13 cellular contexts compared by ENCODE assay signal in the genomic region with DNA sequence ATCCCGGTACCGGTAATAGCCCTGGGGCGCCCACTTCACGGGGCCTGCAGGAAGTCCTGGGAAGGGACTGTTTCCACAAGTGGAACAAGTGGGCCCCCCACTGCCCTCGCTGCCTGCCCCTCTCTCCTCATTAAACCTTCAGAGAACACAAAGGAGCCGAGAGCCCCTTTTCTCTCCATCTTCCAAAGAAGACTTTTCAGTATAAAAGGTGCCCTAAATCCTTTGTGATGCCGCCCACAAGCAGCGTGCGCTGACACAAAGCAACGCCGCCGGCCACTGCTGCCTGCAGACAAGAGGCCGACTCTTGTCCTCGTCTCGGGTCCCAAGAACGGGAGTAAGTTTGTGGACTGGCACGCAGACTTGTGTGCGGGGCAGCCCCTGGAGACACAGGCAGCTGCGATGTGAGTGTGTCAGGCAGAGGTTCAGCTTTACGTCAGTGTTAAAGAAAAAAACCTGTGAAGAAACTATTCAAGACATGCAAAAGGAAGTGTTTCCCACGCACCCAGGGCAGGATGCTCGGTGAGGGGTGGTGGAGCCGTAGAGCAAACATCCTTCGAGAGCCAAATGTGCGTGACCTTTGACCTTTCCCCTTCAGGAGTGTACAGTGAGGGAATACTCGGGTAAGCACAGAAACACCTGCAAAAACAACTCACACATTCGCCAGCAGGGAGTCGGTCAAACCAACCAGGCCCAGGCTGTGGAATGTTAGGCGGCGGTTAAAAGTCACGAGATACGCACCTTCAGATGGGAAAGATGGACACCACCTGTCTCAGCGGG.
DNase-seq lines count a peak whose midpoint lies in the region; TF ChIP-seq lines count a peak whose summit lies in the region.
"Had no signal": no experiment of that assay in that cellular context is flagged by ENCODE, and none has a peak within 500 bp of the region (broad histone marks: within the 10 kb centered on the region; RNA-seq: fewer than 3 reads in every experiment).

No MANE protein-coding gene starts in this region.

- H3K27ac Mint-ChIP-seq in activated naive CD4-positive, alpha-beta T cell treated with anti-CD3 and anti-CD28 coated beads for 36 hours, result peak overlapping the region; percentile 41
- H3K27ac Mint-ChIP-seq in endodermal cell, result no peak overlapping the region

- H3K9me3 Mint-ChIP-seq in activated naive CD4-positive, alpha-beta T cell treated with anti-CD3 and anti-CD28 coated beads for 36 hours, result no peaks in the 10 kb centered on the region
- no peaks in the 10 kb centered on the region for H3K9me3 Mint-ChIP-seq in endodermal cell

- H3K9me3 ChIP-seq in endodermal cell (ENCODE audit: control insufficient read depth, low read length) (no peaks in the 10 kb centered on the region), esophagus muscularis mucosa (no peaks in the 10 kb centered on the region)
- H3K9me3 ChIP-seq: lower lobe of right lung, ovary, Peyer's patch had no signal

- no peaks in the 10 kb centered on the region for H3K4me1 ChIP-seq in endodermal cell (ENCODE audit: control insufficient read depth, insufficient read depth, low read length)
- H3K4me1 ChIP-seq in esophagus muscularis mucosa, result peaks cover 6 to 27% (median 21%) of the 10 kb centered on the region in 4 donors
- H3K4me1 ChIP-seq: lower lobe of right lung had no signal

- no peak overlapping the region for H3K9ac ChIP-seq in endodermal cell (ENCODE audit: extremely low read depth, low read length, poor library complexity, severe bottlenecking)

- peaks cover 17% of the 10 kb centered on the region for H3K27me3 Mint-ChIP-seq in activated naive CD4-positive, alpha-beta T cell treated with anti-CD3 and anti-CD28 coated beads for 36 hours (ENCODE audit: low read depth)
- H3K27me3 Mint-ChIP-seq in endodermal cell (ENCODE audit: insufficient read depth), result peaks cover 6% of the 10 kb centered on the region

- peaks cover 15% of the 10 kb centered on the region for H3K4me1 Mint-ChIP-seq in activated naive CD4-positive, alpha-beta T cell treated with anti-CD3 and anti-CD28 coated beads for 36 hours (ENCODE audit: low read depth)
- peaks cover 2% of the 10 kb centered on the region for H3K4me1 Mint-ChIP-seq in endodermal cell

- TF ChIP-seq EP300 in esophagus muscularis mucosa (IDR thresholded peaks at IDR 0.05), result no peak

- TF ChIP-seq CTCF in endodermal cell (conservative IDR thresholded peaks at IDR 0.05) (no peak), esophagus muscularis mucosa (IDR thresholded peaks at IDR 0.05) (no peak)

- no peaks in the 10 kb centered on the region for H3K36me3 Mint-ChIP-seq in activated naive CD4-positive, alpha-beta T cell treated with anti-CD3 and anti-CD28 coated beads for 36 hours (ENCODE audit: low read depth)
- H3K36me3 Mint-ChIP-seq in endodermal cell (ENCODE audit: low read depth), result no peaks in the 10 kb centered on the region

- intact Hi-C loops in activated naive CD4-positive, alpha-beta T cell treated with anti-CD3 and anti-CD28 coated beads for 36 hours (cut with micrococcal nuclease), result loop anchor here (1.0 kb wide), 1 partner anchor 9 kb away; no protein-coding TSS in a partner anchor
- intact Hi-C loops in esophagus muscularis mucosa (cut with DNase I), result no loop called here

- peak; percentile 77 for DNase-seq in activated naive CD4-positive, alpha-beta T cell treated with anti-CD3 and anti-CD28 coated beads for 36 hours
- DNase-seq in activated naive CD4-positive, alpha-beta T cell treated with Interleukin-2 at 50 U/mL for 16 hours, result no peak
- peak; percentile 19 for DNase-seq in activated T-cell treated with anti-CD3 and anti-CD28 coated beads, Interleukin-2, amount 50 U/mL, for 1 hour
- DNase-seq in endodermal cell (peak; percentile 67), smooth muscle cell of the brain vasculature (ENCODE audit: low read depth, low spot score) (peak; percentile 39), esophagus muscularis mucosa (ENCODE audit: extremely low spot score) (no peak), NCI-H446 treated with DMSO at 0.1 percent for 48 hours (lab: John Stamatoyannopoulos, UW) (no peak), globus pallidus (ENCODE audit: low spot score) (no peak)
- DNase-seq: DMS53, glutamatergic neuron, lower lobe of right lung had no signal

- no peak overlapping the region for H3K4me3 Mint-ChIP-seq in activated naive CD4-positive, alpha-beta T cell treated with anti-CD3 and anti-CD28 coated beads for 36 hours
- H3K4me3 Mint-ChIP-seq in endodermal cell, result no peak overlapping the region

- no peak for TF ChIP-seq POLR2A in esophagus muscularis mucosa (IDR thresholded peaks at IDR 0.05; ENCODE audit: low read depth)

- peak overlapping the region; percentile 54 for H3K27ac ChIP-seq in endodermal cell (ENCODE audit: low read depth, low read length)
- no peak overlapping the region for H3K27ac ChIP-seq in esophagus muscularis mucosa (replicated peaks in 1 of 4)
- H3K27ac ChIP-seq: lower lobe of right lung, ovary, Peyer's patch had no signal

- CTCF ChIA-PET in activated naive CD4-positive, alpha-beta T cell treated with anti-CD3 and anti-CD28 coated beads for 36 hours (lab: Charles Lee), result no interaction called here

- H3K4me3 ChIP-seq in endodermal cell (ENCODE audit: low read length) (no peak overlapping the region), esophagus muscularis mucosa (no peak overlapping the region)
- H3K4me3 ChIP-seq: lower lobe of right lung, ovary, Peyer's patch had no signal

- 66 to 81% methylated on average over 27 to 33 of the region's 33 CpGs for WGBS in endodermal cell (ENCODE audit: insufficient coverage in 1 of 2, insufficient read length in 1 of 2), 2 experiments
- WGBS in esophagus muscularis mucosa, result 75% methylated on average over 33 of the region's 33 CpGs

- H3K27me3 ChIP-seq in endodermal cell (ENCODE audit: control insufficient read depth, insufficient read depth, low read length, poor library complexity, severe bottlenecking) (no peaks in the 10 kb centered on the region), esophagus muscularis mucosa (peaks cover 0 to 37% (median 2%) of the 10 kb centered on the region in 4 donors)
- H3K27me3 ChIP-seq: ovary, Peyer's patch had no signal

- H3K36me3 ChIP-seq in endodermal cell (ENCODE audit: control insufficient read depth, insufficient read depth, low read length) (no peaks in the 10 kb centered on the region), esophagus muscularis mucosa (no peaks in the 10 kb centered on the region)
- H3K36me3 ChIP-seq: lower lobe of right lung, ovary, Peyer's patch had no signal

Comparison
In these comparisons a context has a peak if more than half of its experiments do, and no peak if none do; other contexts are left out.
1. DNase-seq: peak in activated naive CD4-positive, alpha-beta T cell treated with anti-CD3 and anti-CD28 coated beads for 36 hours (single experiment), activated T-cell treated with anti-CD3 and anti-CD28 coated beads, Interleukin-2, amount 50 U/mL, for 1 hour (single experiment), endodermal cell (single experiment) and smooth muscle cell of the brain vasculature (single experiment); none in activated naive CD4-positive, alpha-beta T cell treated with Interleukin-2 at 50 U/mL for 16 hours (single experiment), esophagus muscularis mucosa (single experiment), NCI-H446 treated with DMSO at 0.1 percent for 48 hours (single experiment) and globus pallidus (single experiment).